In genomic region chr11:96098511-96099241, GRCh38 we compare ENCODE assay signal across 10 cellular contexts.
DNase-seq lines count a peak whose midpoint lies in the region; ATAC-seq and TF ChIP-seq lines count a peak whose summit lies in the region.
"Had no signal": no experiment of that assay in that cellular context is flagged by ENCODE, and none has a peak within 500 bp of the region (broad histone marks: within the 10 kb centered on the region; RNA-seq: fewer than 3 reads in every experiment).

No MANE protein-coding gene starts in this region.

- CTCF ChIA-PET in PC-3 (lab: Charles Lee) = no interaction called here

- peak overlapping the region; percentile 45 for H3K27ac Mint-ChIP-seq in memory B cell
- H3K27ac Mint-ChIP-seq in endothelial cell (ENCODE audit: unreplicated experiment) = no peak overlapping the region
- H3K27ac Mint-ChIP-seq: stimulated activated effector memory CD8-positive, alpha-beta T cell treated with anti-CD3 and anti-CD28 coated beads, Interleukin-12 subunit alpha, Interleukin-12 subunit beta, amount 100 ng/mL, for 72 hours had no signal

- H3K9me2 ChIP-seq in PC-3 (replicated peaks; ENCODE audit: low read length) = no peaks in the 10 kb centered on the region

- H3K9ac ChIP-seq in PC-3 (ENCODE audit: low read length) = peak overlapping the region; percentile 55

- H3K9me3 Mint-ChIP-seq in memory B cell (no peaks in the 10 kb centered on the region), endothelial cell (ENCODE audit: unreplicated experiment) (no peaks in the 10 kb centered on the region)
- H3K9me3 Mint-ChIP-seq: IgD-negative memory B cell; stimulated activated effector memory CD8-positive, alpha-beta T cell treated with anti-CD3 and anti-CD28 coated beads, Interleukin-12 subunit alpha, Interleukin-12 subunit beta, amount 100 ng/mL, for 72 hours had no signal

- H3K9me3 ChIP-seq in PC-3 (ENCODE audit: low read length) (no peaks in the 10 kb centered on the region), tibial nerve (no peaks in the 10 kb centered on the region), ovary (no peaks in the 10 kb centered on the region)

- 41 to 44% methylated on average over 7 of the region's 7 CpGs for WGBS in tibial nerve, 2 donors
- WGBS in ovary, 3 donors = 32 to 42% (median 39%) methylated on average over 7 of the region's 7 CpGs

- no peak for TF ChIP-seq POLR2A in tibial nerve (IDR thresholded peaks at IDR 0.05)
- TF ChIP-seq POLR2A in ovary (IDR thresholded peaks at IDR 0.05) = no peak

- peak; percentile 80 for DNase-seq in PC-3
- no peak for DNase-seq in coronary artery (ENCODE audit: low spot score)
- DNase-seq in memory B cell (ENCODE audit: low spot score in 2 of 2) = no peak
- no peak for DNase-seq in tibial nerve (ENCODE audit: low spot score in 2 of 2)
- no peak for DNase-seq in activated CD4-positive, alpha-beta T cell treated with anti-CD3 and anti-CD28 coated beads, Interleukin-2, amount 50 U/mL, for 48 hours
- DNase-seq in ovary = no peak
- no peak for DNase-seq in endothelial cell (ENCODE audit: low spot score)
- DNase-seq: GOT3 had no signal

- H3K4me2 ChIP-seq in PC-3 (ENCODE audit: low read length) = peak overlapping the region; percentile 55

- peak overlapping the region; percentile 86 for H3K27ac ChIP-seq in PC-3 (ENCODE audit: low read length)
- H3K27ac ChIP-seq in coronary artery = peak overlapping the region in 1 of 2 donors; percentile 72
- peak overlapping the region; percentile 6 to 84 (median 72) for H3K27ac ChIP-seq in tibial nerve
- H3K27ac ChIP-seq in ovary = peak overlapping the region in 1 of 2 donors; percentile 6

- peak overlapping the region; percentile 11; the same call in 1 of the 2 replicates for H3K4me3 ChIP-seq in PC-3 (ENCODE audit: low read length)
- H3K4me3 ChIP-seq in coronary artery = peak overlapping the region; percentile 27
- H3K4me3 ChIP-seq in tibial nerve = no peak overlapping the region
- H3K4me3 ChIP-seq in ovary = no peak overlapping the region

- BruUV-seq in PC-3 (replicated peaks; lab: Mats Ljungman, UMichigan) = no TSS peak

- peaks cover 1% of the 10 kb centered on the region for H3K36me3 Mint-ChIP-seq in memory B cell
- H3K36me3 Mint-ChIP-seq in endothelial cell (ENCODE audit: low read depth, unreplicated experiment) = no peaks in the 10 kb centered on the region
- H3K36me3 Mint-ChIP-seq: stimulated activated effector memory CD8-positive, alpha-beta T cell treated with anti-CD3 and anti-CD28 coated beads, Interleukin-12 subunit alpha, Interleukin-12 subunit beta, amount 100 ng/mL, for 72 hours had no signal

- peak; percentile 6 for ATAC-seq in PC-3
- ATAC-seq in memory B cell (ENCODE audit: low read depth) = no peak
- ATAC-seq: stimulated activated effector memory CD8-positive, alpha-beta T cell treated with anti-CD3 and anti-CD28 coated beads, Interleukin-12 subunit alpha, Interleukin-12 subunit beta, amount 100 ng/mL, for 72 hours had no signal

- H3K4me1 ChIP-seq in PC-3 (ENCODE audit: insufficient read depth, low read length) (peaks cover 65% of the 10 kb centered on the region), tibial nerve (peaks cover 5 to 72% (median 33%) of the 10 kb centered on the region in 4 donors), ovary (ENCODE audit: insufficient read depth) (peaks cover 7% of the 10 kb centered on the region)

- peak in 1 of 2 donors; percentile 66 for TF ChIP-seq EP300 in tibial nerve (IDR thresholded peaks at IDR 0.05)
- no peak for TF ChIP-seq EP300 in ovary (IDR thresholded peaks at IDR 0.05)

- no peaks in the 10 kb centered on the region for H3K79me2 ChIP-seq in PC-3 (ENCODE audit: low read length)

- H3K36me3 ChIP-seq in PC-3 (ENCODE audit: low read depth, low read length) (no peaks in the 10 kb centered on the region), tibial nerve (no peaks in the 10 kb centered on the region), ovary (no peaks in the 10 kb centered on the region)

- no peaks in the 10 kb centered on the region for H3F3A ChIP-seq in PC-3 (ENCODE audit: low read length, unreplicated experiment)

- POLR2A ChIA-PET in PC-3 (lab: Charles Lee; ENCODE audit: unreplicated experiment) = interaction anchor here (0.6 kb wide), 1 partner anchor 84 kb away, joined by 6 read pairs; no protein-coding TSS in a partner anchor

- H3K27me3 Mint-ChIP-seq in memory B cell = no peaks in the 10 kb centered on the region
- peaks cover 2% of the 10 kb centered on the region for H3K27me3 Mint-ChIP-seq in endothelial cell (ENCODE audit: unreplicated experiment)
- H3K27me3 Mint-ChIP-seq: IgD-negative memory B cell had no signal

- H3K4me3 Mint-ChIP-seq in memory B cell = no peak overlapping the region
- no peak overlapping the region for H3K4me3 Mint-ChIP-seq in endothelial cell (ENCODE audit: unreplicated experiment)
- H3K4me3 Mint-ChIP-seq: IgD-negative memory B cell; stimulated activated effector memory CD8-positive, alpha-beta T cell treated with anti-CD3 and anti-CD28 coated beads, Interleukin-12 subunit alpha, Interleukin-12 subunit beta, amount 100 ng/mL, for 72 hours had no signal

- 0 out of 2 replicates have a peak overlapping the region, but pooled peaks have one; percentile 10 for H2AFZ ChIP-seq in PC-3 (ENCODE audit: low read length)

- intact Hi-C loops in PC-3 (cut with micrococcal nuclease) = loop anchor here (5.0 kb wide), 2 partner anchors 49 to 109 kb away; no protein-coding TSS in a partner anchor
- intact Hi-C loops in ovary (cut with DNase I) = no loop called here

- H3K27me3 ChIP-seq in PC-3 (ENCODE audit: low read length) (no peaks in the 10 kb centered on the region), tibial nerve (no peaks in the 10 kb centered on the region), ovary (no peaks in the 10 kb centered on the region)

- TF ChIP-seq CTCF in PC-3 (conservative IDR thresholded peaks at IDR 0.05; ENCODE audit: low read depth, low read length) = no peak
- no peak for TF ChIP-seq CTCF in coronary artery (IDR thresholded peaks at IDR 0.05)
- no peak for TF ChIP-seq CTCF in tibial nerve (IDR thresholded peaks at IDR 0.05)
- TF ChIP-seq CTCF in ovary (IDR thresholded peaks at IDR 0.05) = no peak
- no peak for TF ChIP-seq CTCF in endothelial cell (IDR thresholded peaks at IDR 0.05; ENCODE audit: unreplicated experiment)

- H3K4me1 Mint-ChIP-seq in memory B cell (peaks cover 21% of the 10 kb centered on the region), endothelial cell (ENCODE audit: unreplicated experiment) (peaks cover 8% of the 10 kb centered on the region)

- no peaks in the 10 kb centered on the region for H4K20me1 ChIP-seq in PC-3 (ENCODE audit: low read length)

Comparison
In these comparisons a context has a peak if more than half of its experiments do, and no peak if none do; other contexts are left out.
1. H3K4me3 ChIP-seq: peak in PC-3 (single experiment) and coronary artery (single experiment); none in tibial nerve (0 of 4) and ovary (single experiment).